1 cellular context compared by ENCODE assay signal in genomic region chr2:30038419-30038818, GRCh38.
TF ChIP-seq lines count a peak whose summit lies in the region.

No MANE protein-coding gene starts in this region.

TF ChIP-seq in H1, 55 proteins besides CTCF, POLR2A, EP300 and RAD21:
- TF ChIP-seq MAX (IDR thresholded peaks at IDR 0.05) (no peak), SP1 (IDR thresholded peaks at IDR 0.05; ENCODE audit: low read depth, low read length) (no peak), JUN (IDR thresholded peaks at IDR 0.05; ENCODE audit: low read depth, low read length) (no peak), NRF1 (IDR thresholded peaks at IDR 0.05; ENCODE audit: low read depth, low read length) (no peak), TAF1 (IDR thresholded peaks at IDR 0.05; ENCODE audit: low read depth, low read length) (no peak), E2F6 (IDR thresholded peaks at IDR 0.05) (no peak), RBBP5 (IDR thresholded peaks at IDR 0.05; ENCODE audit: borderline replicate concordance, low read depth, low read length) (no peak), EGR1 (IDR thresholded peaks at IDR 0.05; ENCODE audit: borderline replicate concordance, low read depth, low read length) (no peak), ATF2 (IDR thresholded peaks at IDR 0.05; ENCODE audit: low read length) (no peak), EZH2 (IDR thresholded peaks at IDR 0.05; ENCODE audit: low read depth, low read length, severe bottlenecking) (no peak), SIN3A (conservative IDR thresholded peaks at IDR 0.05 in 1 of 2, IDR thresholded peaks at IDR 0.05 in 1 of 2; ENCODE audit: low read depth in 1 of 2, low read length in 2 of 2) (no peak), GTF2F1 (IDR thresholded peaks at IDR 0.05; ENCODE audit: borderline replicate concordance, low read depth, low read length) (no peak), SUZ12 (IDR thresholded peaks at IDR 0.05; ENCODE audit: low read length) (no peak), SRF (IDR thresholded peaks at IDR 0.05; ENCODE audit: low read depth, low read length) (no peak), CBX8 (IDR thresholded peaks at IDR 0.05; ENCODE audit: borderline replicate concordance, low read depth, low read length) (no peak)
